Comparison of ENCODE assay signal across 18 cellular contexts in the genomic region with DNA sequence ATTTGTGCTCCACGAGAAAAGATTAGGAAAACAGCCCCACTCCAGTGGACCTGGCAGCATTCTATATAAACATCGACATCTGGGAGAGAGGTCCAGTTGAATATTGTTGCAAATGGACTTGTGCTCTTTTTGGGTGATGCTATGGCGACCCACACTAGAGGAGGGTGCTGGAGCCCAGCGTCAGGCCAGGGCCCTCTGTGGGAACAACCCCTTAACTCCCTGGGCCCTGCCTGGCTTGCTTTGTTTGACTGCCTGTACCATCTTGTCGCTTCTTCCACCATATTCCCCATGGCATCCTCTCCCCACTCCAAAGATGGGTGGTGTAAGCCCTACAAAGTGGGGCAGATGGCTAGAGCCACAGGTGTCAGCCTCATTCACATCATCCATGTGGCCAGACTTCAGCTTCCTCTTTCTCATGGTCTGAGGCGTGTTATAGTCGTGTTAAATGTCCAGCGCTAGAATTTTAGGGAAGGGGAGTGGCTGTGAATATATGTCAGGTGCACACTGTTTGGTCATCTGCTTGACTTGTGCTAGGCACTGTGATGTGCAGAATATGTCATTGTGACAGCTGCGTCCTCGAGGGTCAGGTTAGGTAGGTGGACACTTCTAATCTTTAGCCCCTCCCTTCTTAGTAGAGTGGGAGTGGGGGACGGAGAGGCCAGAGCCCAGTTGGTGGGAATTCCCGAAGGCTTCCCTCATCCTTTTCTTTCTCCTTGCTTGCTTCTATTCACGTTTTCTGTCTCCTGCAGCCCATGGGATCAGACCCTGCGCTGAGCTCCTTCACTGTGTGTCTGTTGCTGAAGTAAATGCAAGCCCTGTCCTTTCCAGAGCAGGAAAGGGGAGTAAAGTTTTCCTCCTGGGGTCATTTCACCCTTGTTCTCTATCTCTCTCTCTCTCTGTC. TPM values are rescaled to one million over a fixed set of nuclear protein-coding genes. Genes with fewer than 3 reads are reported as not detected.
DNase-seq lines count a peak whose midpoint lies in the region; ATAC-seq and TF ChIP-seq lines count a peak whose summit lies in the region.
"Had no signal": no experiment of that assay in that cellular context is flagged by ENCODE, and none has a peak within 500 bp of the region (broad histone marks: within the 10 kb centered on the region; RNA-seq: fewer than 3 reads in every experiment).

No MANE protein-coding gene starts in this region.

- peaks cover 0 to 1% (median 0%) of the 10 kb centered on the region in 11 donors for H3K9me3 Mint-ChIP-seq in naive thymus-derived CD4-positive, alpha-beta T cell
- no peaks in the 10 kb centered on the region for H3K9me3 Mint-ChIP-seq in activated CD4-positive, alpha-beta memory T cell treated with anti-CD3 and anti-CD28 coated beads for 36 hours

- H3K27me3 ChIP-seq in cardiac muscle cell (no peaks in the 10 kb centered on the region), right atrium auricular region (no peaks in the 10 kb centered on the region), aorta (ENCODE audit: control insufficient read depth in 1 of 2, insufficient read depth in 2 of 2, low read length in 1 of 2) (no peaks in the 10 kb centered on the region)
- no peaks in the 10 kb centered on the region for H3K27me3 ChIP-seq in naive thymus-derived CD4-positive, alpha-beta T cell (ENCODE audit: control insufficient read depth in 2 of 2, insufficient read depth in 2 of 2, low read length in 2 of 2)
- H3K27me3 ChIP-seq: stomach had no signal

- peaks cover 0 to 46% (median 2%) of the 10 kb centered on the region in 5 donors for H3K36me3 Mint-ChIP-seq in naive thymus-derived CD4-positive, alpha-beta T cell
- H3K36me3 Mint-ChIP-seq in activated CD4-positive, alpha-beta memory T cell treated with anti-CD3 and anti-CD28 coated beads for 36 hours = peaks cover 2% of the 10 kb centered on the region

- no peaks in the 10 kb centered on the region for H3K36me3 ChIP-seq in cardiac muscle cell
- no peaks in the 10 kb centered on the region for H3K36me3 ChIP-seq in right atrium auricular region
- H3K36me3 ChIP-seq in naive thymus-derived CD4-positive, alpha-beta T cell (ENCODE audit: control insufficient read depth in 2 of 3, insufficient read depth in 3 of 3, low read length in 3 of 3) = peaks cover 0 to 21% (median 0%) of the 10 kb centered on the region in 3 experiments
- no peaks in the 10 kb centered on the region for H3K36me3 ChIP-seq in aorta (ENCODE audit: control insufficient read depth in 1 of 2, insufficient read depth in 2 of 2, low read length in 1 of 2)

- H3K4me1 Mint-ChIP-seq in naive thymus-derived CD4-positive, alpha-beta T cell = peaks cover 26 to 61% (median 44%) of the 10 kb centered on the region in 7 donors
- peaks cover 37% of the 10 kb centered on the region for H3K4me1 Mint-ChIP-seq in activated CD4-positive, alpha-beta memory T cell treated with anti-CD3 and anti-CD28 coated beads for 36 hours (ENCODE audit: low read depth)

- POLR2A ChIA-PET in RWPE1 (lab: Yijun Ruan, JAX; ENCODE audit: low non-redundant PET) = no interaction called here
- POLR2A ChIA-PET in naive thymus-derived CD4-positive, alpha-beta T cell (lab: Charles Lee) = no interaction called here
- POLR2A ChIA-PET in activated CD4-positive, alpha-beta memory T cell treated with anti-CD3 and anti-CD28 coated beads for 36 hours (lab: Charles Lee) = no interaction called here

- intact Hi-C loops in naive thymus-derived CD4-positive, alpha-beta T cell (cut with micrococcal nuclease) = no loop called here
- intact Hi-C loops in aorta (cut with DNase I) = no loop called here
- intact Hi-C loops in activated CD4-positive, alpha-beta memory T cell treated with anti-CD3 and anti-CD28 coated beads for 36 hours (cut with micrococcal nuclease) = no loop called here

- H3K4me1 ChIP-seq in cardiac muscle cell (ENCODE audit: low read depth) = peaks cover 19% of the 10 kb centered on the region
- H3K4me1 ChIP-seq in right atrium auricular region = peaks cover 0 to 74% of the 10 kb centered on the region in 2 donors
- H3K4me1 ChIP-seq in naive thymus-derived CD4-positive, alpha-beta T cell (ENCODE audit: control insufficient read depth in 2 of 2, insufficient read depth in 2 of 2, low read length in 2 of 2) = peaks cover 0 to 4% of the 10 kb centered on the region in 2 donors
- H3K4me1 ChIP-seq in aorta (ENCODE audit: control insufficient read depth in 1 of 2, insufficient read depth in 2 of 2, low read length in 2 of 2) = peaks cover 0 to 7% of the 10 kb centered on the region in 2 donors

- no peak overlapping the region for H3K4me3 ChIP-seq in cardiac muscle cell
- H3K4me3 ChIP-seq in right atrium auricular region = no peak overlapping the region
- H3K4me3 ChIP-seq in naive thymus-derived CD4-positive, alpha-beta T cell (ENCODE audit: low read length) = no peak overlapping the region
- no peak overlapping the region for H3K4me3 ChIP-seq in aorta (ENCODE audit: low read length in 2 of 2)
- H3K4me3 ChIP-seq: A549, skin epidermis, stomach had no signal

- no peak for DNase-seq in cardiac muscle cell (ENCODE audit: low read depth in 1 of 2, low spot score in 1 of 2)
- no peak for DNase-seq in right atrium auricular region (ENCODE audit: low spot score)
- no peak for DNase-seq in RWPE1 (ENCODE audit: low spot score)
- DNase-seq in naive thymus-derived CD4-positive, alpha-beta T cell = no peak
- peak; percentile 16 to 41 for DNase-seq in aorta
- no peak for DNase-seq in HuH-7 (ENCODE audit: low spot score)
- DNase-seq in activated CD4-positive, alpha-beta memory T cell treated with anti-CD3 and anti-CD28 coated beads for 36 hours = no peak
- DNase-seq: activated CD4-positive, alpha-beta T cell treated with anti-CD3 and anti-CD28 coated beads for 48 hours; cortex of kidney; Kasumi-1; left ventricle myocardium superior; NCI-H2107; stomach; SW 1271 had no signal

- H3K27ac ChIP-seq in cardiac muscle cell (peak overlapping the region; percentile 49), right atrium auricular region (no peak overlapping the region), RWPE1 (peak overlapping the region; percentile 57), aorta (ENCODE audit: low read depth in 1 of 2, low read length in 2 of 2) (no peak overlapping the region)
- no peak overlapping the region for H3K27ac ChIP-seq in naive thymus-derived CD4-positive, alpha-beta T cell (ENCODE audit: low read depth, low read length)

- H3K27me3 Mint-ChIP-seq in naive thymus-derived CD4-positive, alpha-beta T cell = no peaks in the 10 kb centered on the region
- no peaks in the 10 kb centered on the region for H3K27me3 Mint-ChIP-seq in activated CD4-positive, alpha-beta memory T cell treated with anti-CD3 and anti-CD28 coated beads for 36 hours
- H3K27me3 Mint-ChIP-seq: brain had no signal

- no peak overlapping the region for H3K4me3 Mint-ChIP-seq in naive thymus-derived CD4-positive, alpha-beta T cell
- H3K4me3 Mint-ChIP-seq in activated CD4-positive, alpha-beta memory T cell treated with anti-CD3 and anti-CD28 coated beads for 36 hours = no peak overlapping the region
- H3K4me3 Mint-ChIP-seq: brain had no signal

- 68 to 72% methylated on average over 14 of the region's 14 CpGs for WGBS in aorta, 2 donors

- no peak for TF ChIP-seq CTCF in cardiac muscle cell (IDR thresholded peaks at IDR 0.05; ENCODE audit: low read depth, low read length)
- TF ChIP-seq CTCF in right atrium auricular region (IDR thresholded peaks at IDR 0.05) = no peak
- no peak for TF ChIP-seq CTCF in RWPE1 (conservative IDR thresholded peaks at IDR 0.05; ENCODE audit: low read depth)

- H3K9me3 ChIP-seq in cardiac muscle cell (ENCODE audit: low read depth) (no peaks in the 10 kb centered on the region), right atrium auricular region (no peaks in the 10 kb centered on the region), aorta (ENCODE audit: control insufficient read depth, low read length) (no peaks in the 10 kb centered on the region)
- H3K9me3 ChIP-seq in naive thymus-derived CD4-positive, alpha-beta T cell (ENCODE audit: control insufficient read depth in 2 of 3, low read length in 3 of 3) = no peaks in the 10 kb centered on the region
- H3K9me3 ChIP-seq: A549, stomach had no signal

- ATAC-seq in naive thymus-derived CD4-positive, alpha-beta T cell = peak; percentile 22
- ATAC-seq in aorta (ENCODE audit: low FRiP score) (no peak), GM19324 (IDR thresholded peaks at IDR 0.05; ENCODE audit: low FRiP score, unreplicated experiment) (no peak)
- ATAC-seq: A549, left ventricle myocardium superior had no signal

- CTCF ChIA-PET in RWPE1 (lab: Yijun Ruan, JAX) = no interaction called here
- CTCF ChIA-PET in naive thymus-derived CD4-positive, alpha-beta T cell (lab: Charles Lee) = no interaction called here
- CTCF ChIA-PET in activated CD4-positive, alpha-beta memory T cell treated with anti-CD3 and anti-CD28 coated beads for 36 hours (lab: Charles Lee) = no interaction called here

- H3K27ac Mint-ChIP-seq in naive thymus-derived CD4-positive, alpha-beta T cell = peak overlapping the region in 1 of 9 donors; percentile 21
- H3K27ac Mint-ChIP-seq in activated CD4-positive, alpha-beta memory T cell treated with anti-CD3 and anti-CD28 coated beads for 36 hours = no peak overlapping the region

RNA-seq across cellular contexts. Expression of a gene that starts 49.8 kb away (rescaled TPM):
- 90.9 and 172 TPM in 2 replicates for total RNA-seq in cardiac muscle cell
- polyA plus RNA-seq in cardiac muscle cell = 80.4 and 117 TPM in 2 replicates
- total RNA-seq in right atrium auricular region = 100 to 1,000 TPM; 102 to 145 TPM
- 100 to 1,000 TPM; 191 to 259 (median 199) TPM for total RNA-seq in naive thymus-derived CD4-positive, alpha-beta T cell
- polyA plus RNA-seq in naive thymus-derived CD4-positive, alpha-beta T cell = 10 to 100 TPM; 18.6 to 30.0 TPM
- 100 to 1,000 TPM; 361 to 519 TPM for total RNA-seq in aorta
- 100 to 1,000 TPM in 1 of 2 donors, 10 to 100 TPM in 1; 97.8 to 241 TPM for polyA plus RNA-seq in aorta
- 100 to 1,000 TPM; 145 to 157 TPM for total RNA-seq in activated CD4-positive, alpha-beta memory T cell treated with anti-CD3 and anti-CD28 coated beads for 36 hours

Comparison
In these comparisons a context has a peak if more than half of its experiments do, and no peak if none do; other contexts are left out.
1. H3K27ac ChIP-seq: peak in cardiac muscle cell (single experiment) and RWPE1 (single experiment); none in right atrium auricular region (0 of 2), naive thymus-derived CD4-positive, alpha-beta T cell (single experiment) and aorta (0 of 2).
2. DNase-seq: peak in aorta (2 of 2); none in cardiac muscle cell (0 of 2), right atrium auricular region (single experiment), RWPE1 (single experiment), naive thymus-derived CD4-positive, alpha-beta T cell (0 of 9), HuH-7 (single experiment) and activated CD4-positive, alpha-beta memory T cell treated with anti-CD3 and anti-CD28 coated beads for 36 hours (single experiment).